In genomic region chr10:12419279-12419847, GRCh38 we compare ENCODE assay signal across 8 cellular contexts.
DNase-seq lines count a peak whose midpoint lies in the region; ATAC-seq and TF ChIP-seq lines count a peak whose summit lies in the region.

No MANE protein-coding gene starts in this region.

- H3K9me3 Mint-ChIP-seq in effector memory CD8-positive, alpha-beta T cell: no peaks in the 10 kb centered on the region

- peaks cover 23 to 30% of the 10 kb centered on the region in 2 donors for H3K4me1 Mint-ChIP-seq in effector memory CD8-positive, alpha-beta T cell (ENCODE audit: low read depth in 2 of 2)

- H3K4me3 Mint-ChIP-seq in effector memory CD8-positive, alpha-beta T cell: no peak overlapping the region

- H3K27me3 Mint-ChIP-seq in effector memory CD8-positive, alpha-beta T cell: no peaks in the 10 kb centered on the region

- ATAC-seq in effector memory CD8-positive, alpha-beta T cell (replicated peaks): peak; percentile 69
- no peak for ATAC-seq in HG02763 (IDR thresholded peaks at IDR 0.05; ENCODE audit: unreplicated experiment)

- H3K27ac Mint-ChIP-seq in effector memory CD8-positive, alpha-beta T cell: peak overlapping the region; percentile 23 to 86

- no peak for TF ChIP-seq POLR2A in erythroblast (IDR thresholded peaks at IDR 0.05; ENCODE audit: low read length)

- H3K36me3 Mint-ChIP-seq in effector memory CD8-positive, alpha-beta T cell (ENCODE audit: insufficient read depth): peaks cover 3% of the 10 kb centered on the region

- peak; percentile 83 for DNase-seq in H4 (ENCODE audit: low spot score)
- peak; percentile 51 to 63 for DNase-seq in activated CD4-positive, alpha-beta T cell treated with anti-CD3 and anti-CD28 coated beads, Interleukin-2, amount 50 U/mL, for 4 hours
- peak in 1 of 3 experiments; percentile 12 for DNase-seq in effector memory CD8-positive, alpha-beta T cell
- DNase-seq in stimulated activated CD4-positive, alpha-beta T cell treated with anti-CD3 and anti-CD28 coated beads, Interleukin-12 subunit alpha, Interleukin-12 subunit beta, amount 100 ng/mL, for 48 hours (ENCODE audit: low read depth in 2 of 3, low spot score in 1 of 3): peak; percentile 70 to 71 (median 71)
- DNase-seq in SIG-M5 (lab: John Stamatoyannopoulos, UW): no peak
- no peak for DNase-seq in NCI-H1048 (lab: John Stamatoyannopoulos, UW)
- no peak for DNase-seq in erythroblast (lab: John Stamatoyannopoulos, UW)

Comparison
In these comparisons a context has a peak if more than half of its experiments do, and no peak if none do; other contexts are left out.
1. DNase-seq: peak in H4 (single experiment), activated CD4-positive, alpha-beta T cell treated with anti-CD3 and anti-CD28 coated beads, Interleukin-2, amount 50 U/mL, for 4 hours (2 of 2) and stimulated activated CD4-positive, alpha-beta T cell treated with anti-CD3 and anti-CD28 coated beads, Interleukin-12 subunit alpha, Interleukin-12 subunit beta, amount 100 ng/mL, for 48 hours (3 of 3); none in SIG-M5 (single experiment), NCI-H1048 (single experiment) and erythroblast (0 of 2).